Comparison of ENCODE assay signal across 10 cellular contexts in the genomic region with DNA sequence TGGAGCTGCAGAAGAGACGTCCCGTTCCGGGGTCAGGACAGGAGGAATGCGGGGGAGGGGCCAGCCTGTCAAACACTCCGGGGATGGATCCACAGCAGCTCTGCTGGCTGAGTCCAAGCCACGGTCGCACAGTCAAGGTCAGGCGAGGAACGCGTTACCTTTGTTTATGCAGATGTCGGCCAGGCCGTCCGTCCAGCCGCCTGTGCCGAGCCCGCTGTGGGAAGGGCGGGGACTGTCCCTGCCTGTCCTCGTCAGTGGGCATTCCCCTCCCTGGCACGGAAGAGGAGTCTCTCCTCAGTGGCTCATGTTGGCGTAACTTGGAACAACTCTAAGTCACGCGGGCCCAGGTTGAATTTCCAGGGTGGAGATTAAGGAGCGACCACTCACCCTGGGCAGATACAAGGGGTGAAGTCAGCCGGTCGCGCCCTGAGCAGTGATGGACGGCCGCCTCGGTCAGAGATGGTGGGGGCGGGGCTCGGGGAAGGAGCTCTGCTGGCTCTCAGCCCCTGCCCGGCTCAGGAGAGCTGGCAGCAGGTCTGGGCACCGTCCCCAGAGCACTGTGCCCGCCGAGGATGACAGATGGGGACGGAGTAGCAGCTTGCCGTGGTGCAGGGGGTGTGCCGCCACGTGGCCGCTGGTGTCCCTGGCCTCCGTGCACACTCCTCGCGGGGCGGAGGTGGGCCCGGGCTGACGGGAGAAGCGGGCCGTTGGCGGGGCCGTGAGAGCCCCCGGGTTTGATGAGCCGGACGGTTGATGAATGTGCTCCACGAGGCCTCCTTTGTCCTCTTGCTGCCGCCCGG. TPM values are rescaled to one million over a fixed set of nuclear protein-coding genes. Genes with fewer than 3 reads are reported as not detected.
DNase-seq lines count a peak whose midpoint lies in the region; ATAC-seq and TF ChIP-seq lines count a peak whose summit lies in the region.
"Had no signal": no experiment of that assay in that cellular context is flagged by ENCODE, and none has a peak within 500 bp of the region (broad histone marks: within the 10 kb centered on the region; RNA-seq: fewer than 3 reads in every experiment).

No MANE protein-coding gene starts in this region.

- CTCF ChIA-PET in PC-3 (lab: Charles Lee): no interaction called here
- CTCF ChIA-PET in activated CD4-positive, alpha-beta memory T cell treated with anti-CD3 and anti-CD28 coated beads for 36 hours (lab: Charles Lee): no interaction called here

- H3K4me3 Mint-ChIP-seq in nephron progenitor cell: peak overlapping the region; percentile 74
- no peak overlapping the region for H3K4me3 Mint-ChIP-seq in activated CD4-positive, alpha-beta memory T cell treated with anti-CD3 and anti-CD28 coated beads for 36 hours
- H3K4me3 Mint-ChIP-seq: activated CD4-positive, alpha-beta T cell treated with anti-CD3 and anti-CD28 coated beads, Interleukin-2, amount 10 ng/mL, durations not matched to agents 7 days and 5 days had no signal

- H3K4me3 ChIP-seq in BLaER1 (no peak overlapping the region), PC-3 (ENCODE audit: low read length) (peak overlapping the region; percentile 57), fibroblast of villous mesenchyme (ENCODE audit: low read depth, low read length) (no peak overlapping the region), BE2C (ENCODE audit: low read depth, low read length) (no peak overlapping the region)

- H3K79me2 ChIP-seq in PC-3 (ENCODE audit: low read length): no peaks in the 10 kb centered on the region

- H3K27ac ChIP-seq in BLaER1 (0 out of 2 replicates have a peak overlapping the region, but pooled peaks have one; percentile 3), PC-3 (ENCODE audit: low read length) (no peak overlapping the region)
- H3K27ac ChIP-seq: brain microvascular endothelial cell had no signal

- peak overlapping the region; percentile 99 for H3K27ac Mint-ChIP-seq in nephron progenitor cell
- no peak overlapping the region for H3K27ac Mint-ChIP-seq in activated CD4-positive, alpha-beta memory T cell treated with anti-CD3 and anti-CD28 coated beads for 36 hours
- H3K27ac Mint-ChIP-seq: activated CD4-positive, alpha-beta T cell treated with anti-CD3 and anti-CD28 coated beads, Interleukin-2, amount 10 ng/mL, durations not matched to agents 7 days and 5 days had no signal

- H3K36me3 ChIP-seq in BLaER1 (peaks cover 12% of the 10 kb centered on the region; the same call in 1 of the 2 replicates), PC-3 (ENCODE audit: low read depth, low read length) (no peaks in the 10 kb centered on the region), BE2C (no peaks in the 10 kb centered on the region)
- H3K36me3 ChIP-seq: brain microvascular endothelial cell had no signal

- H3K36me3 Mint-ChIP-seq in nephron progenitor cell (ENCODE audit: low read depth): peaks cover 4% of the 10 kb centered on the region
- H3K36me3 Mint-ChIP-seq in activated CD4-positive, alpha-beta memory T cell treated with anti-CD3 and anti-CD28 coated beads for 36 hours: no peaks in the 10 kb centered on the region

- POLR2A ChIA-PET in PC-3 (lab: Charles Lee; ENCODE audit: unreplicated experiment): no interaction called here
- POLR2A ChIA-PET in activated CD4-positive, alpha-beta memory T cell treated with anti-CD3 and anti-CD28 coated beads for 36 hours (lab: Charles Lee): no interaction called here

- intact Hi-C loops in PC-3 (cut with micrococcal nuclease): no loop called here
- intact Hi-C loops in activated CD4-positive, alpha-beta memory T cell treated with anti-CD3 and anti-CD28 coated beads for 36 hours (cut with micrococcal nuclease): no loop called here

- H3K9ac ChIP-seq in BLaER1 (no peak overlapping the region), PC-3 (ENCODE audit: low read length) (0 out of 2 replicates have a peak overlapping the region, but pooled peaks have one; percentile 25)

- H2AFZ ChIP-seq in PC-3 (ENCODE audit: low read length): peak overlapping the region; percentile 76

- DNase-seq in PC-3 (peak; percentile 15), fibroblast of villous mesenchyme (ENCODE audit: low read depth) (peak; percentile 42), nephron progenitor cell (peak; percentile 93), SIG-M5 (lab: John Stamatoyannopoulos, UW) (no peak), BE2C (no peak)
- no peak for DNase-seq in activated CD4-positive, alpha-beta memory T cell treated with anti-CD3 and anti-CD28 coated beads for 36 hours
- DNase-seq: activated CD4-positive, alpha-beta T cell treated with anti-CD3 and anti-CD28 coated beads, Interleukin-2, amount 10 ng/mL, durations not matched to agents 7 days and 5 days; brain microvascular endothelial cell had no signal

- H3K4me2 ChIP-seq in BLaER1 (peak overlapping the region; percentile 81), PC-3 (ENCODE audit: low read length) (peak overlapping the region; percentile 83)

- no peaks in the 10 kb centered on the region for H3K9me3 Mint-ChIP-seq in nephron progenitor cell
- no peaks in the 10 kb centered on the region for H3K9me3 Mint-ChIP-seq in activated CD4-positive, alpha-beta memory T cell treated with anti-CD3 and anti-CD28 coated beads for 36 hours
- H3K9me3 Mint-ChIP-seq: activated CD4-positive, alpha-beta T cell treated with anti-CD3 and anti-CD28 coated beads, Interleukin-2, amount 10 ng/mL, durations not matched to agents 7 days and 5 days had no signal

- H3K9me2 ChIP-seq in PC-3 (replicated peaks; ENCODE audit: low read length): no peaks in the 10 kb centered on the region

- no TSS peak for BruUV-seq in PC-3 (replicated peaks; lab: Mats Ljungman, UMichigan)

- H3K9me3 ChIP-seq in BLaER1: no peaks in the 10 kb centered on the region
- H3K9me3 ChIP-seq in PC-3 (ENCODE audit: low read length): no peaks in the 10 kb centered on the region
- H3K9me3 ChIP-seq in BE2C: no peaks in the 10 kb centered on the region

- ATAC-seq in PC-3: peak; percentile 59
- no peak for ATAC-seq in HG02571 (IDR thresholded peaks at IDR 0.05; ENCODE audit: unreplicated experiment)

- H3K27me3 Mint-ChIP-seq in nephron progenitor cell (ENCODE audit: low read depth, poor library complexity): no peaks in the 10 kb centered on the region
- H3K27me3 Mint-ChIP-seq in activated CD4-positive, alpha-beta memory T cell treated with anti-CD3 and anti-CD28 coated beads for 36 hours: peaks cover 18% of the 10 kb centered on the region

- no peak for TF ChIP-seq CTCF in PC-3 (conservative IDR thresholded peaks at IDR 0.05; ENCODE audit: low read depth, low read length)
- no peak for TF ChIP-seq CTCF in fibroblast of villous mesenchyme (IDR thresholded peaks at IDR 0.05; ENCODE audit: insufficient read depth, low read depth, low read length)
- TF ChIP-seq CTCF in nephron progenitor cell (IDR thresholded peaks at IDR 0.05): no peak
- no peak for TF ChIP-seq CTCF in BE2C (IDR thresholded peaks at IDR 0.05; ENCODE audit: low read depth, low read length)

- H3F3A ChIP-seq in PC-3 (ENCODE audit: low read length, unreplicated experiment): no peaks in the 10 kb centered on the region

- H3K4me1 ChIP-seq in BLaER1 (peaks cover 80% of the 10 kb centered on the region), PC-3 (ENCODE audit: insufficient read depth, low read length) (peaks cover 17% of the 10 kb centered on the region), BE2C (no peaks in the 10 kb centered on the region)

- peaks cover 100% of the 10 kb centered on the region for H4K20me1 ChIP-seq in BLaER1
- H4K20me1 ChIP-seq in PC-3 (ENCODE audit: low read length): no peaks in the 10 kb centered on the region

- peaks cover 43% of the 10 kb centered on the region for H3K4me1 Mint-ChIP-seq in nephron progenitor cell
- H3K4me1 Mint-ChIP-seq in activated CD4-positive, alpha-beta memory T cell treated with anti-CD3 and anti-CD28 coated beads for 36 hours (ENCODE audit: low read depth): no peaks in the 10 kb centered on the region
- H3K4me1 Mint-ChIP-seq: activated CD4-positive, alpha-beta T cell treated with anti-CD3 and anti-CD28 coated beads, Interleukin-2, amount 10 ng/mL, durations not matched to agents 7 days and 5 days had no signal

- H3K27me3 ChIP-seq in BLaER1: peaks cover 33% of the 10 kb centered on the region
- H3K27me3 ChIP-seq in PC-3 (ENCODE audit: low read length): no peaks in the 10 kb centered on the region
- no peaks in the 10 kb centered on the region for H3K27me3 ChIP-seq in BE2C
- H3K27me3 ChIP-seq: brain microvascular endothelial cell had no signal

RNA-seq across cellular contexts. Expression of a gene that starts 7.3 kb away (rescaled TPM):
- total RNA-seq in PC-3 (2014; rRNA removed) (4.1 and 7.8 TPM in 2 replicates), fibroblast of villous mesenchyme (11.7 and 12.2 TPM in 2 replicates)
- 3.6 TPM for polyA plus RNA-seq in BE2C (2012; ENCODE audit: insufficient read depth, insufficient read length, low read depth)
- total RNA-seq in activated CD4-positive, alpha-beta memory T cell treated with anti-CD3 and anti-CD28 coated beads for 36 hours: under 1 TPM; 0.26 to 0.61 TPM

Comparison
In these comparisons a context has a peak if more than half of its experiments do, and no peak if none do; other contexts are left out.
1. DNase-seq: peak in PC-3 (single experiment), fibroblast of villous mesenchyme (single experiment) and nephron progenitor cell (single experiment); none in SIG-M5 (single experiment), BE2C (single experiment) and activated CD4-positive, alpha-beta memory T cell treated with anti-CD3 and anti-CD28 coated beads for 36 hours (single experiment).